ENCODE assay signal across 8 cellular contexts in the genomic region with DNA sequence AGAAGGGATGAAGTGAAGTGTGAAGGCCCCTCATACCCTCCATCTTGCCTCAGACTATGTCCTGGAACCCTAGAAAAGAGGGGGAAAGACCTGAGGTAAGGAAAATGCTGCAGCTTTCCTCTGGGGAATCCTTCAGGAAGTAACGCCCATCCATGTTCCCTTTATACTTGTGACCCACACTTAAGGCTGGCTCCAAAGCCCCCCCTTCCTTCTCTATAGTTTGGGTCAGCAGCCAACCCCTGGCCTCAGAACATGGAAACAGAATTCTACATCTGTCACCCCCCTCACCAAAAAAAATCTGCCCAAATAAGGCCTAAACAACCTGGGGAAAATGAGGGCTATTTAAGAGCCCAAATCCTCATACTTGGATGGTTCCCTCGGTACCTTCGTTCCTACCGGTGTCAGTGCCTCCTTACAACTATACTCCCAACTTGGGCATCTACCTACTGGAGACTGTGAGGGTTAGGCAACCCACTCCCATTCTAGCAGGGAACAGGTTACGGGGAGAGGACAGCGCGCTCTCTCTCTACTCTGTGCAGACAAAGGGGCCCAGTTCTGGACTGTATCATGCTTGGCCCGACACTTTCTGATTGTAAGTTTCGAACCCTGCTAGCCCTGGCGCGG. TPM values are rescaled to one million over a fixed set of nuclear protein-coding genes. Genes with fewer than 3 reads are reported as not detected.
DNase-seq lines count a peak whose midpoint lies in the region; ATAC-seq and TF ChIP-seq lines count a peak whose summit lies in the region.

No MANE protein-coding gene starts in this region.

- TF ChIP-seq POLR2A in breast epithelium (IDR thresholded peaks at IDR 0.05): no peak

- H3K27me3 ChIP-seq in ACC112 (ENCODE audit: insufficient read depth, low read length) (no peaks in the 10 kb centered on the region), breast epithelium (no peaks in the 10 kb centered on the region)

- peak overlapping the region; percentile 95 for H2AFZ ChIP-seq in ACC112 (ENCODE audit: low read length, unreplicated experiment)

- peaks cover 43% of the 10 kb centered on the region for H3K4me1 ChIP-seq in ACC112 (ENCODE audit: control insufficient read depth, insufficient read depth, low read length, unreplicated experiment)
- peaks cover 9 to 11% of the 10 kb centered on the region in 2 donors for H3K4me1 ChIP-seq in breast epithelium
- H3K4me1 ChIP-seq in mucosa of descending colon (ENCODE audit: low read depth): peaks cover 24% of the 10 kb centered on the region

- H3K4me3 ChIP-seq in ACC112 (ENCODE audit: low read depth, low read length) (peak overlapping the region; percentile 100), breast epithelium (peak overlapping the region; percentile 79 to 97 (median 88)), mucosa of descending colon (peak overlapping the region; percentile 55)

- DNase-seq in breast epithelium (ENCODE audit: low spot score in 2 of 2) (no peak), mucosa of descending colon (no peak), anterior cingulate cortex (lab: John Stamatoyannopoulos, UW) (no peak), T-helper 9 cell (no peak), SHP77 treated with DMSO at 0.1 percent for 48 hours (lab: John Stamatoyannopoulos, UW) (no peak), NCI-H2227 treated with DMSO at 0.1 percent for 48 hours (lab: John Stamatoyannopoulos, UW) (no peak)

- ATAC-seq in HG03196 (IDR thresholded peaks at IDR 0.05; ENCODE audit: unreplicated experiment) (peak; percentile 4), mucosa of descending colon (no peak)

- H3K36me3 ChIP-seq in ACC112 (ENCODE audit: insufficient read depth, low read length) (peaks cover 27% of the 10 kb centered on the region; the same call in 1 of the 2 replicates), breast epithelium (no peaks in the 10 kb centered on the region), mucosa of descending colon (ENCODE audit: low read depth) (no peaks in the 10 kb centered on the region)

- intact Hi-C loops in breast epithelium (cut with DNase I; ENCODE audit: low total_unique reads) (no loop called here), mucosa of descending colon (cut with DNase I, micrococcal nuclease) (no loop called here)

- no peaks in the 10 kb centered on the region for H3K9me3 ChIP-seq in breast epithelium
- H3K9me3 ChIP-seq in mucosa of descending colon: no peaks in the 10 kb centered on the region

- H3K27ac ChIP-seq in ACC112 (ENCODE audit: low read depth, low read length) (peak overlapping the region; percentile 68), breast epithelium (peak overlapping the region; percentile 94 to 95)

- TF ChIP-seq CTCF in breast epithelium (IDR thresholded peaks at IDR 0.05): no peak
- no peak for TF ChIP-seq CTCF in mucosa of descending colon (IDR thresholded peaks at IDR 0.05)

- peaks cover 39% of the 10 kb centered on the region for H3K79me2 ChIP-seq in ACC112 (ENCODE audit: control insufficient read depth, insufficient read depth, low read length, unreplicated experiment)

RNA-seq across cellular contexts. Expression of gene OST4, which starts 0.7 kb away (rescaled TPM):
- total RNA-seq in breast epithelium: 100 to 1,000 TPM; 271 to 309 (median 281) TPM
- total RNA-seq in mucosa of descending colon: 100 to 1,000 TPM; 245 to 280 (median 254) TPM

RNA-seq across cellular contexts. Expression of gene EMILIN1, which starts 7.7 kb away (rescaled TPM):
- total RNA-seq in breast epithelium (10 to 100 TPM; 25.6 to 94.7 (median 26.9) TPM), mucosa of descending colon (100 to 1,000 TPM in 1 of 3 donors, 10 to 100 TPM in 2; 12.1 to 256 (median 42.3) TPM)

RNA-seq across cellular contexts. Expression of gene KHK, which starts 15.8 kb away (rescaled TPM):
- total RNA-seq in breast epithelium (1 to 10 TPM; 2.2 to 4.1 (median 3.6) TPM), mucosa of descending colon (10 to 100 TPM in 1 of 3 donors, 1 to 10 TPM in 2; 6.3 to 14.7 (median 8.1) TPM)

RNA-seq across cellular contexts. Expression of gene AGBL5, which starts 19.3 kb away (rescaled TPM):
- total RNA-seq in breast epithelium: 10 to 100 TPM; 12.5 to 21.5 (median 16.1) TPM
- total RNA-seq in mucosa of descending colon: 10 to 100 TPM; 16.7 to 20.0 (median 19.2) TPM

RNA-seq across cellular contexts. Expression of gene TMEM214, which starts 38.0 kb away (rescaled TPM):
- total RNA-seq in breast epithelium (10 to 100 TPM; 41.1 to 56.0 (median 47.3) TPM), mucosa of descending colon (10 to 100 TPM; 78.9 to 93.3 (median 80.1) TPM)
